ENCODE assay signal across 8 cellular contexts in the genomic region with DNA sequence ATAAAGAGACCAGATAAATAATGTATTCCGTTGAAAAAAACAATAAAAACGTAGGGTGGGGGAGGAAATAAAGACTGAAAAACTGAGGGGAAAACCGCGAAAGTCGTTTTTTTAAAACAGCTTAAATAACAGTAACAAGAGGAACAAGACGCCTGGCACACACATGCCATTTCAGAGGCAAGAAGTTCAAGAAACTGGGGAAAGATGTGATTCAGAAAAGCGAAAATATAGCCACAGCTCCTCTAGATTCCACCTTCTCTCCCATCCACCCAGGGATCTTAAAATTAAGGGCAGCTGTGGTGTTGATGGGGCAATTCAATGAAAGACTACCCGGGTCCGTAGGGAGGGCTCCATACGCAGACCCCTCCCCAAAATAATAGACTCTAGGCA. TPM values are rescaled to one million over a fixed set of nuclear protein-coding genes. Genes with fewer than 3 reads are reported as not detected.
DNase-seq lines count a peak whose midpoint lies in the region; ATAC-seq and TF ChIP-seq lines count a peak whose summit lies in the region.

No MANE protein-coding gene starts in this region.

- H3K4me3 Mint-ChIP-seq in stimulated activated naive CD8-positive, alpha-beta T cell treated with anti-CD3 and anti-CD28 coated beads, Interleukin-15, Interleukin-2, amounts not matched to agents 100 ng/mL and 50 ng/mL, for 24 hours = peak overlapping the region; percentile 88

- peak overlapping the region; percentile 46 for H3K27ac Mint-ChIP-seq in stimulated activated naive CD8-positive, alpha-beta T cell treated with anti-CD3 and anti-CD28 coated beads, Interleukin-15, Interleukin-2, amounts not matched to agents 100 ng/mL and 50 ng/mL, for 24 hours

- H2BK15ac ChIP-seq in mesendoderm (replicated peaks; ENCODE audit: low read depth) = no peak overlapping the region

- H3K27ac ChIP-seq in brain microvascular endothelial cell (no peak overlapping the region), mesendoderm (ENCODE audit: low read depth, low read length) (no peak overlapping the region)

- in situ Hi-C loops in brain microvascular endothelial cell (cut with HindIII; ENCODE audit: low pct_ligation_motif_present, low sequenced_read_pairs) = no loop called here

- H3K79me2 ChIP-seq in mesendoderm (ENCODE audit: control insufficient read depth, insufficient read depth, low read length) = peaks cover 30% of the 10 kb centered on the region

- peaks cover 2% of the 10 kb centered on the region for H3K4me1 ChIP-seq in mesendoderm (ENCODE audit: control insufficient read depth, low read depth, low read length)

- peaks cover 5% of the 10 kb centered on the region for H3K9me3 Mint-ChIP-seq in stimulated activated naive CD8-positive, alpha-beta T cell treated with anti-CD3 and anti-CD28 coated beads, Interleukin-15, Interleukin-2, amounts not matched to agents 100 ng/mL and 50 ng/mL, for 24 hours

- H2BK5ac ChIP-seq in mesendoderm (ENCODE audit: low read length) = no peak overlapping the region

- no peak for TF ChIP-seq CTCF in brain microvascular endothelial cell (IDR thresholded peaks at IDR 0.05; ENCODE audit: low read depth, low read length, missing control alignments)

- intact Hi-C loops in posterior vena cava (cut with DNase I) = no loop called here

- H3K36me3 ChIP-seq in brain microvascular endothelial cell (replicated peaks) (no peaks in the 10 kb centered on the region), mesendoderm (ENCODE audit: control insufficient read depth, insufficient read depth, low read length) (no peaks in the 10 kb centered on the region)

- peak overlapping the region; percentile 82 for H3K4me3 ChIP-seq in brain microvascular endothelial cell (ENCODE audit: low read depth, low read length)
- peak overlapping the region; percentile 84 for H3K4me3 ChIP-seq in mesendoderm (ENCODE audit: low read length)

- peaks cover 30% of the 10 kb centered on the region for H3K4me1 Mint-ChIP-seq in stimulated activated naive CD8-positive, alpha-beta T cell treated with anti-CD3 and anti-CD28 coated beads, Interleukin-15, Interleukin-2, amounts not matched to agents 100 ng/mL and 50 ng/mL, for 24 hours (ENCODE audit: low read depth)

- peak overlapping the region; percentile 49 for H3K4me2 ChIP-seq in mesendoderm (ENCODE audit: low read length)

- no peak overlapping the region for H2AK5ac ChIP-seq in mesendoderm (ENCODE audit: low read length)

- peak overlapping the region; percentile 94 for H3K56ac ChIP-seq in mesendoderm (ENCODE audit: low read length)

- H3K9ac ChIP-seq in mesendoderm (ENCODE audit: low read length) = peak overlapping the region; percentile 92

- no peak overlapping the region for H3K23ac ChIP-seq in mesendoderm (ENCODE audit: low read length)

- H2BK120ac ChIP-seq in mesendoderm (ENCODE audit: low read depth, low read length) = no peak overlapping the region

- ATAC-seq in stimulated activated naive CD8-positive, alpha-beta T cell treated with anti-CD3 and anti-CD28 coated beads, Interleukin-15, Interleukin-2, amounts not matched to agents 100 U/mL and 50 U/mL, for 24 hours = no peak
- no peak for ATAC-seq in GM21576 (IDR thresholded peaks at IDR 0.05; ENCODE audit: unreplicated experiment)

- peak overlapping the region; percentile 31 for H3K18ac ChIP-seq in mesendoderm (ENCODE audit: low read length)

- H3K27me3 ChIP-seq in brain microvascular endothelial cell (replicated peaks) (no peaks in the 10 kb centered on the region), mesendoderm (ENCODE audit: insufficient read depth, low read length, poor library complexity) (no peaks in the 10 kb centered on the region)

- no peak overlapping the region for H4K5ac ChIP-seq in mesendoderm (ENCODE audit: low read length)

- no peaks in the 10 kb centered on the region for H3K36me3 Mint-ChIP-seq in stimulated activated naive CD8-positive, alpha-beta T cell treated with anti-CD3 and anti-CD28 coated beads, Interleukin-15, Interleukin-2, amounts not matched to agents 100 ng/mL and 50 ng/mL, for 24 hours (ENCODE audit: low read depth)

- WGBS in mesendoderm (ENCODE audit: extremely low coverage, insufficient coverage, low lambda C conversion rate) = no CpG with 5 or more reads among the region's 10 CpGs

- peaks cover 5% of the 10 kb centered on the region for H3K79me1 ChIP-seq in mesendoderm (ENCODE audit: low read length)

- no peak for DNase-seq in stimulated activated naive CD8-positive, alpha-beta T cell treated with anti-CD3 and anti-CD28 coated beads, Interleukin-15, Interleukin-2, amounts not matched to agents 100 U/mL and 50 U/mL, for 24 hours
- DNase-seq in brain microvascular endothelial cell (no peak), mesendoderm (no peak), NCI-H2029 (lab: John Stamatoyannopoulos, UW) (no peak), posterior vena cava (ENCODE audit: low spot score) (no peak), NCI-H1694 (lab: John Stamatoyannopoulos, UW) (no peak)

- H4K8ac ChIP-seq in mesendoderm (ENCODE audit: low read depth, low read length) = no peak overlapping the region

- peaks cover 9% of the 10 kb centered on the region for H3K27me3 Mint-ChIP-seq in stimulated activated naive CD8-positive, alpha-beta T cell treated with anti-CD3 and anti-CD28 coated beads, Interleukin-15, Interleukin-2, amounts not matched to agents 100 ng/mL and 50 ng/mL, for 24 hours

- no peak overlapping the region for H3K4ac ChIP-seq in mesendoderm (ENCODE audit: low read depth, low read length)

RNA-seq across cellular contexts. Expression of a gene that starts 1.3 kb away (rescaled TPM):
- polyA plus RNA-seq in mesendoderm (2013, experiment 1 of 2) = 87.9 TPM
- polyA plus RNA-seq in mesendoderm (2013, experiment 2 of 2) = 87.1 TPM
- 100 to 1,000 TPM; 143 to 193 TPM for total RNA-seq in posterior vena cava
